26 cellular contexts compared by ENCODE assay signal in the genomic region with DNA sequence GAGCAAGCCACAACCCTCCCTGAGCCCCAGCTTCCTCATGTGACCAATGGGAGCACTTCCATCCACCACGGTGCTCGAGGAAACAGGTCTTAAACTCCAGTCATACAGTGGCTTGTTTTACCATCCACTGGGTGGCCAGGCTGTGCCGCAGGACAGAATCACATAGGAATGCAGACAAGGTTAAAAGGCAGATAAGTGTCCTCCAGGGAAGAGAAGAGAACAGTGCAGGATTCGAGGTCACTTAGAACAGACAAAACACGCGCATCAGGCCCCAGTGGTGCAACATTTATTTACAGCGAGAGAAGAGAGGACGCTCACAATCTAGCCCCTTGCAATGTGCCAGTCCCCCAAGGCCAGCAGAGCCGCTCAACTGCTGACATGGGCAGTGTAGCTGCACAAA.
"Had no signal": no experiment of that assay in that cellular context is flagged by ENCODE, and none has a peak within 500 bp of the region (broad histone marks: within the 10 kb centered on the region; RNA-seq: fewer than 3 reads in every experiment).

No MANE protein-coding gene starts in this region.

- H3K9me3 ChIP-seq: ascending aorta, left lung, mucosa of descending colon, pancreas, psoas muscle, spleen, transverse colon had no signal

- H3K27ac Mint-ChIP-seq: activated B cell treated with CpG ODN at 0.5 μM for 24 hours; activated naive CD8-positive, alpha-beta T cell; brain; endodermal cell; natural killer cell treated with Interleukin-12 subunit alpha and Interleukin-12 subunit beta and Interleukin-15 and Interleukin-18, amount 100 ng/mL, for 72 hours; T-helper 2 cell treated with Interferon-gamma antibody and Interleukin-4, amounts not matched to agents 5 μg/mL and 100 μg/mL, for 36 hours had no signal

- FAIRE-seq: pancreas had no signal

- H3K36me3 ChIP-seq: ascending aorta, cardiac muscle cell, left lung, pancreas, spleen, transverse colon had no signal

- H3K27ac ChIP-seq: ascending aorta, cardiac muscle cell, left lung, pancreas, psoas muscle, spleen, transverse colon had no signal

- DNase-seq: activated B cell treated with CpG ODN at 0.5 μM for 24 hours; activated CD4-positive, alpha-beta T cell treated with anti-CD3 and anti-CD28 coated beads, Interleukin-2, amount 50 U/mL, for 4 hours; activated CD8-positive, alpha-beta memory T cell treated with anti-CD3 and anti-CD28 coated beads for 24 hours; activated effector memory CD4-positive, alpha-beta T cell treated with Interleukin-2 at 50 U/mL for 16 hours; activated naive CD4-positive, alpha-beta T cell treated with Interleukin-2 at 50 U/mL for 16 hours; cortex of kidney; endodermal cell; foreskin fibroblast; head of caudate nucleus; kidney glomerular epithelial cell; mucosa of descending colon; pancreas; psoas muscle; right cardiac atrium; spleen; stimulated activated naive CD4-positive, alpha-beta T cell treated with Interleukin-2 at 50 U/mL for 16 hours; T-helper 1 cell; transverse colon had no signal

- H3K4me1 ChIP-seq: left lung, pancreas, psoas muscle, spleen had no signal

- H3K9me3 Mint-ChIP-seq: activated B cell treated with CpG ODN at 0.5 μM for 24 hours; endodermal cell; natural killer cell treated with Interleukin-12 subunit alpha and Interleukin-12 subunit beta and Interleukin-15 and Interleukin-18, amount 100 ng/mL, for 72 hours; T-helper 2 cell treated with Interferon-gamma antibody and Interleukin-4, amounts not matched to agents 5 μg/mL and 100 μg/mL, for 36 hours had no signal

- H3K36me3 Mint-ChIP-seq: activated naive CD8-positive, alpha-beta T cell; brain; natural killer cell treated with Interleukin-12 subunit alpha and Interleukin-12 subunit beta and Interleukin-15 and Interleukin-18, amount 100 ng/mL, for 72 hours had no signal

- ATAC-seq: esophagus mucosa; left lung; mucosa of descending colon; natural killer cell treated with Interleukin-12 subunit alpha and Interleukin-12 subunit beta and Interleukin-15 and Interleukin-18, amount 100 ng/mL, for 72 hours; pancreas; psoas muscle had no signal

- H3K27me3 ChIP-seq: ascending aorta, pancreas, transverse colon had no signal

- H3K4me3 ChIP-seq: ascending aorta, cardiac muscle cell, left lung, mucosa of descending colon, pancreas, psoas muscle, spleen, transverse colon had no signal

- H3K4me3 Mint-ChIP-seq: activated B cell treated with CpG ODN at 0.5 μM for 24 hours; activated naive CD8-positive, alpha-beta T cell; brain; endodermal cell; natural killer cell treated with Interleukin-12 subunit alpha and Interleukin-12 subunit beta and Interleukin-15 and Interleukin-18, amount 100 ng/mL, for 72 hours; T-helper 2 cell treated with Interferon-gamma antibody and Interleukin-4, amounts not matched to agents 5 μg/mL and 100 μg/mL, for 36 hours had no signal
